ENCODE assay signal across 19 cellular contexts in genomic region chr18:75660932-75661331, GRCh38.
"Had no signal": no experiment of that assay in that cellular context is flagged by ENCODE, and none has a peak within 500 bp of the region (broad histone marks: within the 10 kb centered on the region; RNA-seq: fewer than 3 reads in every experiment).

No MANE protein-coding gene starts in this region.

- H3K4me2 ChIP-seq: hepatocyte had no signal

- H3K27ac ChIP-seq: colonic mucosa, esophagus muscularis mucosa, foreskin keratinocyte, gastroesophageal sphincter, heart left ventricle, hepatocyte, left lung, lower lobe of right lung had no signal

- H3K27me3 ChIP-seq: colonic mucosa, esophagus muscularis mucosa, foreskin keratinocyte, gastroesophageal sphincter, heart left ventricle, hepatocyte, left lung had no signal

- H3K9me3 ChIP-seq: colonic mucosa, mucosa of descending colon had no signal

- H3K4me1 ChIP-seq: colonic mucosa, esophagus muscularis mucosa, foreskin keratinocyte, gastroesophageal sphincter, heart left ventricle, left lung, lower lobe of right lung had no signal

- ATAC-seq: effector memory CD8-positive, alpha-beta T cell; foreskin keratinocyte; gastroesophageal sphincter; heart left ventricle; left cardiac atrium; left lung; left ventricle myocardium superior; lower lobe of right lung; mucosa of descending colon had no signal

- H3K79me2 ChIP-seq: hepatocyte had no signal

- FAIRE-seq: endothelial cell of umbilical vein, islet of Langerhans, keratinocyte had no signal

- H3K36me3 ChIP-seq: colonic mucosa, esophagus muscularis mucosa, gastroesophageal sphincter, heart left ventricle, left lung, lower lobe of right lung had no signal

- H2AFZ ChIP-seq: hepatocyte had no signal

- H3K4me3 ChIP-seq: colonic mucosa, esophagus muscularis mucosa, gastroesophageal sphincter, heart left ventricle, hepatocyte, left lung, lower lobe of right lung, mucosa of descending colon had no signal

- DNase-seq: colonic mucosa; cortex of kidney; effector CD8-positive, alpha-beta T cell; effector memory CD8-positive, alpha-beta T cell; foreskin keratinocyte; heart left ventricle; left cardiac atrium; left lung; left ventricle myocardium superior; lower lobe of right lung; mesenchymal stem cell; mucosa of descending colon; naive B cell had no signal
